ENCODE assay signal across 16 cellular contexts in the genomic region with DNA sequence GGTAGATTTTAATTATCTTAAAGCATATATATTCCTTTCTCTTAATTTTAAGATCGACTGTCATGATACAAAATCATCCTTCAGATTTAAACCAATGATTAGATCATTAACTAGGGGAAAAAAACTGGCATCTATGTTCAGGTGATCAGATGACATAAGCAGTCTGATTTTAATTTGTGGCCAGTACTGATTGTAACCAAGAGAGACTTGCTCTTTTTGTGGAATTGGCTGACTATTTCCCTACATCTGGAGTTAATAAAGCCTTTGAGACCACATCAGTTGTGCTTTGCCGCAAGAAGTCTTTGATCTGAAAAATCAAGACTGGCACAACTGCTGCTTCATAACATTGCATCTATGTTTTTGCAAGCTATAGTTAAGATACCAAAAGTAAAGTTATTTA.
DNase-seq lines count a peak whose midpoint lies in the region; ATAC-seq, FAIRE-seq and TF ChIP-seq lines count a peak whose summit lies in the region.
"Had no signal": no experiment of that assay in that cellular context is flagged by ENCODE, and none has a peak within 500 bp of the region (broad histone marks: within the 10 kb centered on the region; RNA-seq: fewer than 3 reads in every experiment).

No MANE protein-coding gene starts in this region.

- FAIRE-seq in frontal cortex (lab: Jason Lieb, UNC), result no peak
- FAIRE-seq: HTR-8/SVneo had no signal

- H3K4me1 ChIP-seq in osteoblast (ENCODE audit: insufficient read depth, low read length), result peaks cover 31% of the 10 kb centered on the region

- H2AFZ ChIP-seq in osteoblast (ENCODE audit: low read length), result no peak overlapping the region

- H3K27me3 ChIP-seq in MG63 (no peaks in the 10 kb centered on the region), osteoblast (ENCODE audit: insufficient read depth, low read length) (no peaks in the 10 kb centered on the region)

- no peaks in the 10 kb centered on the region for H4K20me1 ChIP-seq in osteoblast (ENCODE audit: insufficient read depth, low read length)

- H3K36me3 ChIP-seq in MG63 (peaks cover 13% of the 10 kb centered on the region), osteoblast (ENCODE audit: insufficient read depth, low read length) (peaks cover 6% of the 10 kb centered on the region)

- H3K4me3 ChIP-seq in MG63 (peak overlapping the region; percentile 0), osteoblast (ENCODE audit: insufficient read depth, low read length) (no peak overlapping the region)

- peak; percentile 16 for DNase-seq in AG20443 (ENCODE audit: low spot score)
- no peak for DNase-seq in MG63
- DNase-seq in dedifferentiated amniotic fluid mesenchymal stem cell (ENCODE audit: extremely low spot score), result peak; percentile 81
- DNase-seq in osteoblast (ENCODE audit: insufficient read length, low spot score, missing footprints), result no peak
- no peak for DNase-seq in GM19238 (ENCODE audit: insufficient read length, low spot score)
- no peak for DNase-seq in dermis blood vessel endothelial cell
- DNase-seq in frontal cortex (ENCODE audit: low spot score in 2 of 2), result no peak
- DNase-seq: activated CD8-positive, alpha-beta T cell treated with anti-CD3 and anti-CD28 coated beads for 36 hours; activated naive CD4-positive, alpha-beta T cell; CD8-positive, alpha-beta T cell; NCI-H446 treated with DMSO at 0.1 percent for 48 hours; RPMI8226; T1000 had no signal

- H3K9me3 ChIP-seq in MG63, result no peaks in the 10 kb centered on the region
- H3K9me3 ChIP-seq in osteoblast (ENCODE audit: low read depth, low read length), result no peaks in the 10 kb centered on the region

- H3K79me2 ChIP-seq in osteoblast (ENCODE audit: insufficient read depth, low read length), result peaks cover 20% of the 10 kb centered on the region

- ATAC-seq in GM18858 (IDR thresholded peaks at IDR 0.05; ENCODE audit: unreplicated experiment), result no peak
- ATAC-seq: activated CD8-positive, alpha-beta T cell treated with anti-CD3 and anti-CD28 coated beads for 36 hours; CD8-positive, alpha-beta T cell; stimulated activated effector memory CD8-positive, alpha-beta T cell treated with anti-CD3 and anti-CD28 coated beads, Interleukin-12 subunit alpha, Interleukin-12 subunit beta, amount 100 ng/mL, for 72 hours had no signal

- no peak for TF ChIP-seq CTCF in osteoblast (IDR thresholded peaks at IDR 0.05; ENCODE audit: extremely low read depth, low read depth, low read length)

- H3K27ac ChIP-seq in osteoblast (ENCODE audit: low read depth, low read length), result no peak overlapping the region

- H3K4me2 ChIP-seq in osteoblast (ENCODE audit: insufficient read depth, low read length), result peak overlapping the region; percentile 7

Comparison
In these comparisons a context has a peak if more than half of its experiments do, and no peak if none do; other contexts are left out.
1. DNase-seq: peak in AG20443 (single experiment) and dedifferentiated amniotic fluid mesenchymal stem cell (single experiment); none in MG63 (single experiment), osteoblast (single experiment), GM19238 (single experiment), dermis blood vessel endothelial cell (single experiment) and frontal cortex (0 of 2).